ENCODE assay signal across 10 cellular contexts in genomic region chr6:88538130-88538706, GRCh38.
A peak's percentile ranks its signal among the peaks of the same experiment; 100 is the strongest.
DNase-seq lines count a peak whose midpoint lies in the region; ATAC-seq and TF ChIP-seq lines count a peak whose summit lies in the region.
"Had no signal": no experiment of that assay in that cellular context is flagged by ENCODE, and none has a peak within 500 bp of the region (broad histone marks: within the 10 kb centered on the region; RNA-seq: fewer than 3 reads in every experiment).

No MANE protein-coding gene starts in this region.

- H3K27me3 ChIP-seq in H7 (ENCODE audit: control insufficient read depth, insufficient read depth, low read length), result no peaks in the 10 kb centered on the region
- H3K27me3 ChIP-seq: BLaER1 treated with 17β-estradiol and CSF1 and Interleukin-3, amounts not matched to agents 10 nM and 100 nM had no signal

- peak; percentile 8 for DNase-seq in CMK (ENCODE audit: low read depth)
- peak; percentile 59 for DNase-seq in H7
- DNase-seq in iPS-NIHi11 (ENCODE audit: low spot score), result peak; percentile 83
- DNase-seq in globus pallidus (ENCODE audit: low spot score), result no peak
- DNase-seq in COR-L47 (lab: John Stamatoyannopoulos, UW), result no peak
- DNase-seq: NCI-H146 had no signal

- no peak overlapping the region for H3K4me3 ChIP-seq in H7 (ENCODE audit: insufficient read depth, low read depth, low read length)
- H3K4me3 ChIP-seq: BLaER1 treated with 17β-estradiol and CSF1 and Interleukin-3, amounts not matched to agents 10 nM and 100 nM had no signal

- no peaks in the 10 kb centered on the region for H3K36me3 ChIP-seq in H7 (replicated peaks; ENCODE audit: control insufficient read depth, insufficient read depth, low read length)
- H3K36me3 ChIP-seq: BLaER1 treated with 17β-estradiol and CSF1 and Interleukin-3, amounts not matched to agents 10 nM and 100 nM had no signal

- ATAC-seq in SK-N-SH treated with all-trans-retinoic acid at 6 μM for 48 hours, result 0 out of 3 replicates have a peak, but pooled peaks have one; percentile 26
- no peak for ATAC-seq in HG03571 (IDR thresholded peaks at IDR 0.05; ENCODE audit: unreplicated experiment)
- no peak for ATAC-seq in HG02678 (IDR thresholded peaks at IDR 0.05; ENCODE audit: unreplicated experiment)

TF ChIP-seq in SK-N-SH treated with all-trans-retinoic acid at 6 μM for 48 hours, 23 proteins besides CTCF, POLR2A, EP300 and RAD21:
- TF ChIP-seq RARB (CRISPR knock-in tag; IDR thresholded peaks at IDR 0.05) (no peak), CSRNP3 (CRISPR knock-in tag; IDR thresholded peaks at IDR 0.05) (no peak), ZNF70 (CRISPR knock-in tag; IDR thresholded peaks at IDR 0.05) (no peak), OSR1 (CRISPR knock-in tag; IDR thresholded peaks at IDR 0.05) (no peak), BACH2 (CRISPR knock-in tag; IDR thresholded peaks at IDR 0.05; ENCODE audit: borderline replicate concordance) (no peak), TCF4 (CRISPR knock-in tag; IDR thresholded peaks at IDR 0.05; ENCODE audit: borderline replicate concordance) (no peak), CREB5 (CRISPR knock-in tag; IDR thresholded peaks at IDR 0.05; ENCODE audit: low read depth) (no peak), PATZ1 (CRISPR knock-in tag; IDR thresholded peaks at IDR 0.05; ENCODE audit: borderline replicate concordance) (no peak), CSDC2 (CRISPR knock-in tag; IDR thresholded peaks at IDR 0.05) (no peak)

Comparison
In these comparisons a context has a peak if more than half of its experiments do, and no peak if none do; other contexts are left out.
1. DNase-seq: peak in CMK (single experiment), H7 (single experiment) and iPS-NIHi11 (single experiment); none in globus pallidus (single experiment) and COR-L47 (single experiment).